Comparison of ENCODE assay signal across 20 cellular contexts in the genomic region with DNA sequence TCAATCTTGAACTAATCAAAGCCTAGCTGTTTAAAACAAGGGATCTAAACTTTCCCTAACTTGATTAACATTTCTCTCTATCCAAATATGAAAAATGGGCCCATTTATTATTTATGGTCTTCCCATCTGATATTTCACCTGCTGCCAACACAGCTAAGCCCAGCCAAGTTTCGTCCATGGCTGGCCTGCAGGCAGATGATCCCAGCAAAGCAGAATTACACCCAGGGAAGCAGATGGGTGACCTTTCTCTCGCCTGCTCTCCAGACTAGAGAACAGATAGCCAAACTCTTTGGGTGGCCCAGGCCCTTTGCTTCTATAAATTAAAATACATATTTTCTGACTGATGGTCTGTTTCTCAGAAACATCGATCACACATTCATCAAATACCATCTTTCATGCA.
DNase-seq lines count a peak whose midpoint lies in the region; ATAC-seq and TF ChIP-seq lines count a peak whose summit lies in the region.
"Had no signal": no experiment of that assay in that cellular context is flagged by ENCODE, and none has a peak within 500 bp of the region (broad histone marks: within the 10 kb centered on the region; RNA-seq: fewer than 3 reads in every experiment).

No MANE protein-coding gene starts in this region.

- H3K36me3 ChIP-seq in left ventricle myocardium inferior (no peaks in the 10 kb centered on the region), OCI-LY7 (ENCODE audit: insufficient read depth, low read length) (no peaks in the 10 kb centered on the region)

- no peaks in the 10 kb centered on the region for H3K4me1 ChIP-seq in left ventricle myocardium inferior
- H3K4me1 ChIP-seq in OCI-LY7 (ENCODE audit: insufficient read depth, low read length, poor library complexity, severe bottlenecking) = no peaks in the 10 kb centered on the region

- no peak overlapping the region for H3K4me2 ChIP-seq in OCI-LY7 (ENCODE audit: low read length)
- H3K4me2 ChIP-seq: KMS-11 had no signal

- CTCF ChIA-PET in OCI-LY7 (lab: Charles Lee; ENCODE audit: unreplicated experiment) = no interaction called here

- H3K79me2 ChIP-seq in OCI-LY7 (ENCODE audit: insufficient read depth, low read depth, low read length) = no peaks in the 10 kb centered on the region

- intact Hi-C loops in left cardiac atrium (cut with DNase I) (no loop called here), left ventricle myocardium inferior (cut with micrococcal nuclease) (no loop called here), OCI-LY7 (cut with micrococcal nuclease; ENCODE audit: unreplicated experiment) (no loop called here), posterior vena cava (cut with DNase I) (no loop called here)

- no peak overlapping the region for H2AFZ ChIP-seq in OCI-LY7 (ENCODE audit: low read length)
- H2AFZ ChIP-seq: GM23248 had no signal

- no peak overlapping the region for H3K4me3 ChIP-seq in left ventricle myocardium inferior
- no peak overlapping the region for H3K4me3 ChIP-seq in OCI-LY7 (ENCODE audit: low read depth, low read length, poor library complexity, severe bottlenecking)
- H3K4me3 ChIP-seq: GM23248 had no signal

- H3K9me3 ChIP-seq in left ventricle myocardium inferior (replicated peaks) = no peaks in the 10 kb centered on the region
- H3K9me3 ChIP-seq in OCI-LY7 (ENCODE audit: low read length) = no peaks in the 10 kb centered on the region

- TF ChIP-seq CTCF in left ventricle myocardium inferior (IDR thresholded peaks at IDR 0.05; ENCODE audit: borderline replicate concordance) (no peak), OCI-LY7 (conservative IDR thresholded peaks at IDR 0.05; ENCODE audit: low read length) (no peak)

- H3K9me2 ChIP-seq in OCI-LY7 (ENCODE audit: insufficient read depth, low read length) = no peaks in the 10 kb centered on the region

- BruUV-seq in OCI-LY7 (replicated peaks; lab: Mats Ljungman, UMichigan) = no TSS peak

- ATAC-seq in left cardiac atrium = peak in 1 of 2 donors; percentile 47

- DNase-seq in DMS 273 (lab: John Stamatoyannopoulos, UW; ENCODE audit: unreplicated experiment) (peak; percentile 41), DMS 273 treated with DMSO at 0.1 percent for 48 hours (lab: John Stamatoyannopoulos, UW) (no peak), left cardiac atrium (peak; percentile 18), left ventricle myocardium inferior (no peak), iPS-NIHi11 (ENCODE audit: low spot score) (peak; percentile 17), OCI-LY7 (ENCODE audit: low spot score) (no peak), posterior vena cava (ENCODE audit: low spot score) (no peak), cerebellar cortex (ENCODE audit: low spot score) (no peak)
- DNase-seq: AML-193; DMS153; GF-D8; GM23248; HCEC 1CT; NCI-H1417 treated with DMSO at 0.1 percent for 48 hours; NCI-H2029 treated with DMSO at 0.1 percent for 48 hours; NCI-H446 treated with DMSO at 0.1 percent for 48 hours; NK-92 treated with Interleukin-12 subunit alpha and Interleukin-12 subunit beta, amount 100 ng/mL, for 24 hours had no signal

- no peaks in the 10 kb centered on the region for H4K20me1 ChIP-seq in OCI-LY7 (ENCODE audit: insufficient read depth, low read length)

- POLR2A ChIA-PET in OCI-LY7 (lab: Charles Lee) = no interaction called here

- H3K27me3 ChIP-seq in left ventricle myocardium inferior (ENCODE audit: low read depth) = no peaks in the 10 kb centered on the region

- no peak overlapping the region for H3K27ac ChIP-seq in left ventricle myocardium inferior (replicated peaks)
- no peak overlapping the region for H3K27ac ChIP-seq in OCI-LY7 (ENCODE audit: low read depth, low read length, poor library complexity, severe bottlenecking)
- H3K27ac ChIP-seq: 22Rv1, GM23248, HL-60, KMS-11 had no signal

Comparison
In these comparisons a context has a peak if more than half of its experiments do, and no peak if none do; other contexts are left out.
1. DNase-seq: peak in DMS 273 (single experiment), left cardiac atrium (single experiment) and iPS-NIHi11 (single experiment); none in DMS 273 treated with DMSO at 0.1 percent for 48 hours (single experiment), left ventricle myocardium inferior (single experiment), OCI-LY7 (single experiment), posterior vena cava (single experiment) and cerebellar cortex (single experiment).